ENCODE assay signal across 20 cellular contexts in the genomic region with DNA sequence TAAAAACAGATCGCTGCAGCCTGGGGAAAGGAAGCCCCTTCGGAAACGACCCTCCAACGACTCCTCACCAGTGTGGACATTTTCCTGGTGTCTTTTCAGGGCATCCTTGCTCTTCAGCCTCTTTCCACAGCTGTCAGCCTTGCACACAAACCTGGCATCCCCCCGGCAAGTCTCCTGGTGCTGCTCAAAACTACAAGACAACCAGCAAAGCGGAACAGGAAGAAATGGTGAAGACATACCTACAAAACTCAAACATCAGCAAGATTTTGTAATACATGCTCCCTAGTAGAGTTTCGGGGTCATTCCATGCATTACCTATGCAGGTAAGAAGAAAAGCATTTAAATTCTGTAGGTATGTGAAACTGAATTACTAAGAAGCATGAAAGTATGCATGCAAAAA.
DNase-seq lines count a peak whose midpoint lies in the region; ATAC-seq and TF ChIP-seq lines count a peak whose summit lies in the region.
"Had no signal": no experiment of that assay in that cellular context is flagged by ENCODE, and none has a peak within 500 bp of the region (broad histone marks: within the 10 kb centered on the region; RNA-seq: fewer than 3 reads in every experiment).

No MANE protein-coding gene starts in this region.

- H3K4me3 ChIP-seq in breast epithelium (peak overlapping the region; percentile 16 to 47 (median 35)), hepatocyte (no peak overlapping the region)
- H3K4me3 ChIP-seq: A549, colonic mucosa, lung, sigmoid colon had no signal

- H3K9me2 ChIP-seq in hepatocyte (replicated peaks; ENCODE audit: insufficient read depth), result no peaks in the 10 kb centered on the region

- no peaks in the 10 kb centered on the region for H3K27me3 Mint-ChIP-seq in MCF 10A (ENCODE audit: insufficient read depth, unreplicated experiment)
- no peaks in the 10 kb centered on the region for H3K27me3 Mint-ChIP-seq in activated naive CD4-positive, alpha-beta T cell treated with anti-CD3 and anti-CD28 coated beads for 36 hours (ENCODE audit: low read depth)
- H3K27me3 Mint-ChIP-seq: stimulated activated naive CD8-positive, alpha-beta T cell treated with anti-CD3 and anti-CD28 coated beads, Interleukin-15, Interleukin-2, amounts not matched to agents 100 ng/mL and 50 ng/mL, for 24 hours had no signal

- H3K27me3 ChIP-seq in breast epithelium (no peaks in the 10 kb centered on the region), hepatocyte (no peaks in the 10 kb centered on the region)
- H3K27me3 ChIP-seq: colonic mucosa, sigmoid colon had no signal

- 73% methylated on average over 7 of the region's 7 CpGs for WGBS in hepatocyte (ENCODE audit: low lambda C conversion rate, missing lambda C conversion rate)

- H3K79me2 ChIP-seq in hepatocyte, result no peaks in the 10 kb centered on the region

- H3K36me3 Mint-ChIP-seq in MCF 10A (ENCODE audit: insufficient read depth, unreplicated experiment), result no peaks in the 10 kb centered on the region
- no peaks in the 10 kb centered on the region for H3K36me3 Mint-ChIP-seq in activated naive CD4-positive, alpha-beta T cell treated with anti-CD3 and anti-CD28 coated beads for 36 hours (ENCODE audit: low read depth)

- peaks cover 5% of the 10 kb centered on the region for H3K4me1 Mint-ChIP-seq in MCF 10A (ENCODE audit: insufficient read depth, unreplicated experiment)
- H3K4me1 Mint-ChIP-seq in activated naive CD4-positive, alpha-beta T cell treated with anti-CD3 and anti-CD28 coated beads for 36 hours (ENCODE audit: low read depth), result peaks cover 11% of the 10 kb centered on the region

- H3K4me1 ChIP-seq in breast epithelium (no peaks in the 10 kb centered on the region), hepatocyte (ENCODE audit: insufficient read depth) (no peaks in the 10 kb centered on the region)
- H3K4me1 ChIP-seq: A549, colonic mucosa, sigmoid colon had no signal

- no peak for TF ChIP-seq CTCF in breast epithelium (IDR thresholded peaks at IDR 0.05)
- TF ChIP-seq CTCF in MCF 10A (IDR thresholded peaks at IDR 0.05; ENCODE audit: unreplicated experiment), result no peak
- no peak for TF ChIP-seq CTCF in hepatocyte (IDR thresholded peaks at IDR 0.05; ENCODE audit: poor library complexity)

- CTCF ChIA-PET in MCF 10A (lab: Yijun Ruan, JAX), result interaction anchor here (0.5 kb wide), 1 partner anchor 491 kb away, joined by 3 read pairs; no protein-coding TSS in a partner anchor
- CTCF ChIA-PET in activated naive CD4-positive, alpha-beta T cell treated with anti-CD3 and anti-CD28 coated beads for 36 hours (lab: Charles Lee), result no interaction called here

- H3K9me3 Mint-ChIP-seq in MCF 10A (ENCODE audit: unreplicated experiment), result no peaks in the 10 kb centered on the region
- no peaks in the 10 kb centered on the region for H3K9me3 Mint-ChIP-seq in activated naive CD4-positive, alpha-beta T cell treated with anti-CD3 and anti-CD28 coated beads for 36 hours
- H3K9me3 Mint-ChIP-seq: stimulated activated naive CD8-positive, alpha-beta T cell treated with anti-CD3 and anti-CD28 coated beads, Interleukin-15, Interleukin-2, amounts not matched to agents 100 ng/mL and 50 ng/mL, for 24 hours had no signal

- H2AFZ ChIP-seq in hepatocyte, result no peak overlapping the region

- no peak for DNase-seq in breast epithelium (ENCODE audit: low spot score in 2 of 2)
- no peak for DNase-seq in MCF 10A (ENCODE audit: unreplicated experiment)
- peak; percentile 23 for DNase-seq in NOMO-1 treated with dmso at 0.1 percent for 144 hours (lab: John Stamatoyannopoulos, UW; ENCODE audit: unreplicated experiment)
- DNase-seq in hepatocyte (ENCODE audit: low spot score), result no peak
- no peak for DNase-seq in activated CD8-positive, alpha-beta memory T cell treated with anti-CD3 and anti-CD28 coated beads for 24 hours
- DNase-seq in activated CD4-positive, CD25-positive, alpha-beta regulatory T cell (lab: John Stamatoyannopoulos, UW), result no peak
- DNase-seq in activated naive CD4-positive, alpha-beta T cell treated with anti-CD3 and anti-CD28 coated beads for 36 hours, result no peak
- DNase-seq: activated CD4-positive, alpha-beta T cell treated with anti-CD3 and anti-CD28 coated beads for 48 hours; activated naive CD4-positive, alpha-beta T cell; colonic mucosa; DMS79; H7; NCI-H1694; NCI-H345; sigmoid colon; stimulated activated CD4-positive, alpha-beta T cell treated with anti-CD3 and anti-CD28 coated beads, Interleukin-2, amount 100 ng/mL, for 24 hours had no signal

- no peaks in the 10 kb centered on the region for H4K20me1 ChIP-seq in hepatocyte (ENCODE audit: insufficient read depth, poor library complexity, severe bottlenecking)

- no peak for TF ChIP-seq POLR2A in breast epithelium (IDR thresholded peaks at IDR 0.05)

- ATAC-seq in HG03342 (IDR thresholded peaks at IDR 0.05; ENCODE audit: unreplicated experiment), result no peak
- ATAC-seq: A549 had no signal

- no peak overlapping the region for H3K27ac ChIP-seq in breast epithelium
- peak overlapping the region; percentile 21 for H3K27ac ChIP-seq in hepatocyte
- H3K27ac ChIP-seq: A549, colonic mucosa, sigmoid colon had no signal

- BruUV-seq in MCF 10A (replicated peaks; lab: Mats Ljungman, UMichigan), result no TSS peak

- H3K4me2 ChIP-seq in hepatocyte, result peak overlapping the region; percentile 4
- H3K4me2 ChIP-seq: A549 had no signal

- H3K27ac Mint-ChIP-seq in MCF 10A (ENCODE audit: low read depth, unreplicated experiment), result no peak overlapping the region
- H3K27ac Mint-ChIP-seq in activated naive CD4-positive, alpha-beta T cell treated with anti-CD3 and anti-CD28 coated beads for 36 hours, result no peak overlapping the region
- H3K27ac Mint-ChIP-seq: stimulated activated naive CD8-positive, alpha-beta T cell treated with anti-CD3 and anti-CD28 coated beads, Interleukin-15, Interleukin-2, amounts not matched to agents 100 ng/mL and 50 ng/mL, for 24 hours had no signal

- intact Hi-C loops in breast epithelium (cut with DNase I; ENCODE audit: low total_unique reads) (no loop called here), MCF 10A (cut with micrococcal nuclease) (no loop called here)
- intact Hi-C loops in activated naive CD4-positive, alpha-beta T cell treated with anti-CD3 and anti-CD28 coated beads for 36 hours (cut with micrococcal nuclease), result no loop called here

- H3K36me3 ChIP-seq in breast epithelium, result peaks cover 5% of the 10 kb centered on the region
- H3K36me3 ChIP-seq in hepatocyte (replicated peaks; ENCODE audit: insufficient read depth, low read depth), result no peaks in the 10 kb centered on the region
- H3K36me3 ChIP-seq: colonic mucosa, sigmoid colon had no signal

- H3K9me3 ChIP-seq in breast epithelium, result no peaks in the 10 kb centered on the region
- no peaks in the 10 kb centered on the region for H3K9me3 ChIP-seq in hepatocyte (ENCODE audit: low read depth)
- H3K9me3 ChIP-seq: A549, colonic mucosa, sigmoid colon had no signal

- POLR2A ChIA-PET in MCF 10A (lab: Yijun Ruan, JAX), result no interaction called here

- no peak overlapping the region for H3K4me3 Mint-ChIP-seq in MCF 10A (ENCODE audit: unreplicated experiment)
- no peak overlapping the region for H3K4me3 Mint-ChIP-seq in activated naive CD4-positive, alpha-beta T cell treated with anti-CD3 and anti-CD28 coated beads for 36 hours
- H3K4me3 Mint-ChIP-seq: stimulated activated naive CD8-positive, alpha-beta T cell treated with anti-CD3 and anti-CD28 coated beads, Interleukin-15, Interleukin-2, amounts not matched to agents 100 ng/mL and 50 ng/mL, for 24 hours had no signal
